Comparison of ENCODE assay signal across 18 cellular contexts in genomic region chr16:56275801-56276200, GRCh38.
DNase-seq lines count a peak whose midpoint lies in the region; FAIRE-seq and TF ChIP-seq lines count a peak whose summit lies in the region.
"Had no signal": no experiment of that assay in that cellular context is flagged by ENCODE, and none has a peak within 500 bp of the region (broad histone marks: within the 10 kb centered on the region; RNA-seq: fewer than 3 reads in every experiment).

No MANE protein-coding gene starts in this region.

- peak overlapping the region in 3 of 5 experiments; percentile 72 to 87 (median 86) for H3K27ac Mint-ChIP-seq in brain
- H3K27ac Mint-ChIP-seq: B cell; CD8-positive, alpha-beta T cell had no signal

- intact Hi-C loops in posterior vena cava (cut with DNase I) = no loop called here

- TF ChIP-seq CTCF in brain (conservative IDR thresholded peaks at IDR 0.05) = no peak

- H3K27ac ChIP-seq in substantia nigra (ENCODE audit: low read depth, low read length, poor library complexity, severe bottlenecking) = peak overlapping the region; percentile 68
- H3K27ac ChIP-seq: BLaER1 treated with 17β-estradiol and CSF1 and Interleukin-3, amounts not matched to agents 10 nM and 100 nM had no signal

- H3K27me3 Mint-ChIP-seq in brain = peaks cover 2% of the 10 kb centered on the region

- peaks cover 10 to 22% (median 21%) of the 10 kb centered on the region in 5 experiments for H3K9me3 Mint-ChIP-seq in brain
- H3K9me3 Mint-ChIP-seq: CD8-positive, alpha-beta T cell had no signal

- peaks cover 79% of the 10 kb centered on the region for H3K36me3 Mint-ChIP-seq in brain
- H3K36me3 Mint-ChIP-seq: CD8-positive, alpha-beta T cell had no signal

- no peak for FAIRE-seq in frontal cortex (lab: Jason Lieb, UNC)
- FAIRE-seq: H1, HTR-8/SVneo had no signal

- DNase-seq in mesenteric fat pad (ENCODE audit: low spot score) (peak; percentile 60), posterior vena cava (ENCODE audit: low spot score) (peak; percentile 18), substantia nigra (lab: John Stamatoyannopoulos, UW) (no peak), superior temporal gyrus (ENCODE audit: extremely low spot score) (no peak), NCI-H526 treated with DMSO at 0.1 percent for 48 hours (lab: John Stamatoyannopoulos, UW) (no peak), kidney glomerular epithelial cell (lab: John Stamatoyannopoulos, UW) (no peak), frontal cortex (ENCODE audit: low spot score in 2 of 2) (no peak)
- DNase-seq: 8988T; Calu3; CD8-positive, alpha-beta T cell; DMS79 treated with DMSO at 0.1 percent for 48 hours; GF-D8; IMR-90 had no signal

- peaks cover 46% of the 10 kb centered on the region for H3K4me1 Mint-ChIP-seq in brain
- H3K4me1 Mint-ChIP-seq: B cell had no signal

- no peak overlapping the region for H3K4me3 Mint-ChIP-seq in brain
- H3K4me3 Mint-ChIP-seq: B cell; CD8-positive, alpha-beta T cell had no signal

Comparison
In these comparisons a context has a peak if more than half of its experiments do, and no peak if none do; other contexts are left out.
1. DNase-seq: peak in mesenteric fat pad (single experiment) and posterior vena cava (single experiment); none in substantia nigra (0 of 49), superior temporal gyrus (single experiment), NCI-H526 treated with DMSO at 0.1 percent for 48 hours (single experiment), kidney glomerular epithelial cell (single experiment) and frontal cortex (0 of 2).